In the genomic region with DNA sequence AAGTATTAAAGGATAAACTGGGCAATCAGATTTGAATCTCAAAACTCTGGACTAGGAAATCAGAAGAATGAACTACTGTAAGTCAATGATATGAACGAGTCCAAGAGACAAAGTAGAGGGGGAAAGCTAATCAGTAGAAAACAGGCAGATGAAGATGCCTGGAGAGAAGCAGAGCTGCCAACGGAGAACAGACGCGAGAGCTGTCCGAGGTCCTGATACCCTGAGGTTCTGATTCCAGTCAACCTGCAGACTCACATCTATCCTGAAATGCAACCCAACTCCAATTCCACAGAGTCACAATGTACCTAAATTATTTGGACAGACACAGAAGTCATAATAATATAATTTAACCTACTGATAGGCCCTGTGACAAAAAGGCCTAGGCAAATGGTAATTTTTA, we compare ENCODE assay signal across 8 cellular contexts. TPM values are rescaled to one million over a fixed set of nuclear protein-coding genes. Genes with fewer than 3 reads are reported as not detected.
A peak's percentile ranks its signal among the peaks of the same experiment; 100 is the strongest.
DNase-seq lines count a peak whose midpoint lies in the region; ATAC-seq and TF ChIP-seq lines count a peak whose summit lies in the region.
"Had no signal": no experiment of that assay in that cellular context is flagged by ENCODE, and none has a peak within 500 bp of the region (broad histone marks: within the 10 kb centered on the region; RNA-seq: fewer than 3 reads in every experiment).

No MANE protein-coding gene starts in this region.

- DNase-seq in LNCaP clone FGC (ENCODE audit: low read depth) (peak; percentile 2), T47D (ENCODE audit: low read depth in 1 of 2, low spot score in 1 of 2) (peak; percentile 31 to 76), mesothelial cell of epicardium (ENCODE audit: low spot score in 2 of 2, unreplicated experiment in 2 of 2) (peak; percentile 46 to 78), NCI-H226 (no peak)

- no peak overlapping the region for H3K4me3 Mint-ChIP-seq in mesothelial cell of epicardium

- H3K4me3 ChIP-seq in LNCaP clone FGC (ENCODE audit: low read depth, low read length), result no peak overlapping the region

- no peak overlapping the region for H3K27ac Mint-ChIP-seq in mesothelial cell of epicardium

- peaks cover 17% of the 10 kb centered on the region for H3K27me3 Mint-ChIP-seq in mesothelial cell of epicardium (ENCODE audit: low read depth)

- no peaks in the 10 kb centered on the region for H3K36me3 Mint-ChIP-seq in mesothelial cell of epicardium

- TF ChIP-seq CTCF in LNCaP clone FGC (IDR thresholded peaks at IDR 0.05; ENCODE audit: control insufficient read depth, extremely low read depth, insufficient read depth) (no peak), mesothelial cell of epicardium (IDR thresholded peaks at IDR 0.05; ENCODE audit: unreplicated experiment) (no peak)

- no peaks in the 10 kb centered on the region for H3K4me1 Mint-ChIP-seq in mesothelial cell of epicardium

- in situ Hi-C loops in T47D (cut with HindIII; ENCODE audit: low pct_unique_long_range_greater_than_20kb, low sequenced_read_pairs), result no loop called here

- ATAC-seq in GM21526 (IDR thresholded peaks at IDR 0.05; ENCODE audit: low FRiP score, unreplicated experiment) (peak; percentile 61), GM18909 (IDR thresholded peaks at IDR 0.05; ENCODE audit: poor library complexity, unreplicated experiment) (no peak), GM18511 (IDR thresholded peaks at IDR 0.05; ENCODE audit: unreplicated experiment) (no peak)
- ATAC-seq: left colon had no signal

- no peaks in the 10 kb centered on the region for H3K9me3 Mint-ChIP-seq in mesothelial cell of epicardium

RNA-seq across cellular contexts. Expression of gene RGS7, which starts 33.5 kb away (rescaled TPM):
- total RNA-seq in mesothelial cell of epicardium, result 1.6 to 2.4 TPM (median 1.9 TPM) in 3 replicates
